Comparison of ENCODE assay signal across 1 cellular context in genomic region chrX:70453024-70453618, GRCh38.
TF ChIP-seq lines count a peak whose summit lies in the region.

No MANE protein-coding gene starts in this region.

TF ChIP-seq in IMR-90, 13 proteins besides CTCF, POLR2A, EP300 and RAD21 (continued from another document):
- TF ChIP-seq USF2 (IDR thresholded peaks at IDR 0.05; ENCODE audit: low read depth, low read length) (no peak), MAFK (IDR thresholded peaks at IDR 0.05; ENCODE audit: low read depth, low read length) (no peak), FOS (IDR thresholded peaks at IDR 0.05; ENCODE audit: low read depth, low read length) (no peak)
